1 cellular context compared by ENCODE assay signal in genomic region chr4:122895336-122895995, GRCh38.
TF ChIP-seq lines count a peak whose summit lies in the region.

No MANE protein-coding gene starts in this region.

TF ChIP-seq in K562, 482 proteins besides CTCF, POLR2A, EP300 and RAD21:
- TF ChIP-seq ZNF395 (CRISPR knock-in tag; IDR thresholded peaks at IDR 0.05): no peak
- no peak for TF ChIP-seq U2AF2 (optimal IDR thresholded peaks at IDR 0.05; ENCODE audit: low read depth, low read length)
- TF ChIP-seq NR2F6 (CRISPR knock-in tag; IDR thresholded peaks at IDR 0.05): no peak
- TF ChIP-seq EHMT2 (IDR thresholded peaks at IDR 0.05): no peak
- peak; percentile 69 for TF ChIP-seq ZNF316 (IDR thresholded peaks at IDR 0.05)
- TF ChIP-seq ZNF253 (CRISPR knock-in tag; conservative IDR thresholded peaks at IDR 0.05): no peak
- no peak for TF ChIP-seq KLF6 (CRISPR knock-in tag; IDR thresholded peaks at IDR 0.05; ENCODE audit: borderline replicate concordance)
- no peak for TF ChIP-seq ZNF282 (CRISPR knock-in tag; IDR thresholded peaks at IDR 0.05)
